ENCODE assay signal across 2 cellular contexts in the genomic region with DNA sequence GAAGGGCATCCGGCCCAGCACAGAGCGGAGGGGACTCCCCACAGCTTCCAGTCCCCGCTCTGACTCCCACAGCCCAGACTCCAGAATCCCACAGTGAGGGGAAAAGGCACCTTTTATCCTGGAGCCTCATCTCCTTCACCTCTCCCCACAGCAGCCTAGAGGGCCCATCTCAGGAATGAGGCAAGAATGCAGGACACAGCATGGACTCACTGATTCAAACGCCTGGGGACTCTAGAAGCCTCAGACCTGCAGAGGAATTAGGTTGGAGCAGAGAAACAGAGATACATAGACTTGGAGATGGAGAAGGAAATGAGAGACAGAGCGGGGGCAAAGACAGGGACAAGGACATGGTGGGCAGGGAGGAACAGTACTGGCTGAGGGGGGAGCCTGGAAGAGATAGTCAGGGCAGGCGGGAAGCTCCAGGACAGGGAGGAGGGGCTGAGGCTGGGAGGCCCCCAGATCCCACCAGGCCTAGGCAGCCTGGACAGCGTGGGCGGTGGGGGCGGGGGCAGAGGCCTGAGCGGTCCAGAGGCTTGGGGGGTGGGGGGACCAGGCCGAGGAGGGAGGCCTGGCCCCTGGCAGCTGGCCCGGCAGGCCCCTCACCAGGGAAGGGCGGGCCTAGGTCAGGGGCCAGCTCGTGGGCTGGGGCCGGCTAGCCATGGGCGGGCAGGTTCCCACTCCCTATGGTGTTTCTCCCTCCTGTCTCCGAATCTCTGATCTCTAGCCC.
TF ChIP-seq lines count a peak whose summit lies in the region.

No MANE protein-coding gene starts in this region.

TF ChIP-seq in SK-N-SH, 30 proteins besides CTCF, POLR2A, EP300 and RAD21 (continued from another document):
- no peak for TF ChIP-seq SIN3A (IDR thresholded peaks at IDR 0.05; ENCODE audit: borderline replicate concordance, low read depth, low read length)

TF ChIP-seq in SK-N-SH treated with all-trans-retinoic acid at 6 μM for 48 hours, 23 proteins besides CTCF, POLR2A, EP300 and RAD21:
- TF ChIP-seq ZFP3 (CRISPR knock-in tag; IDR thresholded peaks at IDR 0.05) (no peak), CSRNP3 (CRISPR knock-in tag; IDR thresholded peaks at IDR 0.05) (no peak)
